1 cellular context compared by ENCODE assay signal in genomic region chr16:66478733-66479511, GRCh38.
TF ChIP-seq lines count a peak whose summit lies in the region.

No MANE protein-coding gene starts in this region.

TF ChIP-seq in GM23338, 12 proteins besides CTCF, POLR2A, EP300 and RAD21 (continued from another document):
- TF ChIP-seq REST (IDR thresholded peaks at IDR 0.05; ENCODE audit: unreplicated experiment) (no peak), POLR2AphosphoS5 (IDR thresholded peaks at IDR 0.05; ENCODE audit: low read depth) (no peak), JUNB (IDR thresholded peaks at IDR 0.05; ENCODE audit: unreplicated experiment) (no peak), ETS1 (IDR thresholded peaks at IDR 0.05) (0 out of 2 replicates have a peak, but pooled peaks have one; percentile 43), ZNF331 (CRISPR knock-in tag; IDR thresholded peaks at IDR 0.05; ENCODE audit: low read depth) (no peak), NANOG (IDR thresholded peaks at IDR 0.05; ENCODE audit: borderline replicate concordance) (no peak), STAT1 (IDR thresholded peaks at IDR 0.05; ENCODE audit: unreplicated experiment) (no peak)
TF ChIP-seq in GM23338: peak in this region for 2.
